24 cellular contexts compared by ENCODE assay signal in genomic region chr6:121499666-121500065, GRCh38.
"Had no signal": no experiment of that assay in that cellular context is flagged by ENCODE, and none has a peak within 500 bp of the region (broad histone marks: within the 10 kb centered on the region; RNA-seq: fewer than 3 reads in every experiment).

No MANE protein-coding gene starts in this region.

- H3K27ac ChIP-seq: colonic mucosa, foreskin keratinocyte, lower lobe of right lung, neutrophil, parathyroid adenoma, right atrium auricular region had no signal

- H3K4me3 Mint-ChIP-seq: central memory CD8-positive, alpha-beta T cell; effector memory CD8-positive, alpha-beta T cell; immature natural killer cell; natural killer cell; neural crest cell; stimulated activated naive CD8-positive, alpha-beta T cell treated with anti-CD3 and anti-CD28 coated beads, Interleukin-15, amount 100 ng/mL, for 72 hours had no signal

- H3K9me3 Mint-ChIP-seq: neural crest cell; stimulated activated naive CD8-positive, alpha-beta T cell treated with anti-CD3 and anti-CD28 coated beads, Interleukin-15, amount 100 ng/mL, for 72 hours had no signal

- H3K27me3 ChIP-seq: colonic mucosa, foreskin keratinocyte, neutrophil, right atrium auricular region, suprapubic skin had no signal

- DNase-seq: colonic mucosa; dermis blood vessel endothelial cell; effector memory CD8-positive, alpha-beta T cell; foreskin keratinocyte; hypothalamus; immature natural killer cell; left ventricle myocardium superior; lower lobe of right lung; natural killer cell; stimulated activated CD4-positive, alpha-beta T cell treated with anti-CD3 and anti-CD28 coated beads, Interleukin-12 subunit alpha, Interleukin-12 subunit beta, amount 100 ng/mL, for 4 hours; stimulated activated CD4-positive, alpha-beta T cell treated with anti-CD3 and anti-CD28 coated beads, Interleukin-1b, Interleukin-23, amount 100 ng/mL, for 48 hours; stimulated activated CD4-positive, alpha-beta T cell treated with anti-CD3 and anti-CD28 coated beads, Interleukin-4, amount 100 ng/mL, for 1 hour; stimulated activated CD8-positive, alpha-beta memory T cell treated with anti-CD3 and anti-CD28 coated beads, Interleukin-4, amount 100 ng/mL, for 48 hours; stimulated activated naive CD4-positive, alpha-beta T cell; stimulated activated naive CD8-positive, alpha-beta T cell treated with anti-CD3 and anti-CD28 coated beads, Interleukin-15, amount 100 ng/mL, for 72 hours; trophoblast cell had no signal

- H3K36me3 ChIP-seq: colonic mucosa, lower lobe of right lung, neutrophil, right atrium auricular region, suprapubic skin had no signal

- H3K79me2 ChIP-seq: parathyroid adenoma had no signal

- H3K4me1 ChIP-seq: colonic mucosa, foreskin keratinocyte, lower lobe of right lung, parathyroid adenoma, right atrium auricular region had no signal

- H3K27ac Mint-ChIP-seq: effector memory CD8-positive, alpha-beta T cell; immature natural killer cell; natural killer cell; progenitor cell of endocrine pancreas; stimulated activated naive CD8-positive, alpha-beta T cell treated with anti-CD3 and anti-CD28 coated beads, Interleukin-15, amount 100 ng/mL, for 72 hours had no signal

- ATAC-seq: effector memory CD8-positive, alpha-beta T cell; left ventricle myocardium superior; lower lobe of right lung; natural killer cell; stimulated activated naive CD8-positive, alpha-beta T cell treated with anti-CD3 and anti-CD28 coated beads, Interleukin-15, amount 100 ng/mL, for 72 hours had no signal

- H2AFZ ChIP-seq: parathyroid adenoma had no signal

- H3K4me2 ChIP-seq: smooth muscle cell had no signal

- H3K9me3 ChIP-seq: colonic mucosa, lower lobe of right lung, neutrophil, right atrium auricular region, suprapubic skin had no signal

- H3K4me1 Mint-ChIP-seq: central memory CD8-positive, alpha-beta T cell; immature natural killer cell; natural killer cell; neural crest cell had no signal

- H3K27me3 Mint-ChIP-seq: effector memory CD8-positive, alpha-beta T cell; progenitor cell of endocrine pancreas; stimulated activated naive CD8-positive, alpha-beta T cell treated with anti-CD3 and anti-CD28 coated beads, Interleukin-15, amount 100 ng/mL, for 72 hours had no signal

- H3K4me3 ChIP-seq: colonic mucosa, lower lobe of right lung, right atrium auricular region, smooth muscle cell, suprapubic skin had no signal

- H3K36me3 Mint-ChIP-seq: immature natural killer cell, natural killer cell had no signal
